9 cellular contexts compared by ENCODE assay signal in genomic region chr20:25250508-25250907, GRCh38. TPM values are rescaled to one million over a fixed set of nuclear protein-coding genes. Genes with fewer than 3 reads are reported as not detected.
DNase-seq lines count a peak whose midpoint lies in the region; ATAC-seq and TF ChIP-seq lines count a peak whose summit lies in the region.
"Had no signal": no experiment of that assay in that cellular context is flagged by ENCODE, and none has a peak within 500 bp of the region (broad histone marks: within the 10 kb centered on the region; RNA-seq: fewer than 3 reads in every experiment).

No MANE protein-coding gene starts in this region.

- no peaks in the 10 kb centered on the region for H3K27me3 Mint-ChIP-seq in osteocyte (ENCODE audit: unreplicated experiment)

- ATAC-seq in HG03442 (IDR thresholded peaks at IDR 0.05; ENCODE audit: unreplicated experiment) (no peak), HG02759 (IDR thresholded peaks at IDR 0.05; ENCODE audit: unreplicated experiment) (no peak)

- H3K4me3 ChIP-seq in GM23248, result peak overlapping the region; percentile 81
- peak overlapping the region; percentile 82 for H3K4me3 ChIP-seq in epithelial cell of proximal tubule (ENCODE audit: low read depth, low read length)

- H3K27ac ChIP-seq in GM23248, result no peak overlapping the region
- H3K27ac ChIP-seq in RWPE1, result peak overlapping the region; percentile 87; the same call in 1 of the 2 replicates

- H2AFZ ChIP-seq in GM23248, result no peak overlapping the region

- DNase-seq in GM23248, result peak; percentile 42
- peak; percentile 48 for DNase-seq in RWPE1 (ENCODE audit: low spot score)
- no peak for DNase-seq in epithelial cell of proximal tubule (ENCODE audit: low read depth)
- no peak for DNase-seq in osteocyte (ENCODE audit: extremely low spot score, unreplicated experiment)
- no peak for DNase-seq in NCI-H526 (lab: John Stamatoyannopoulos, UW)
- DNase-seq in stimulated activated naive CD4-positive, alpha-beta T cell treated with Interleukin-2 at 50 U/mL for 16 hours (lab: John Stamatoyannopoulos, UW), result no peak
- DNase-seq: activated CD4-positive, alpha-beta T cell treated with anti-CD3 and anti-CD28 coated beads, Interleukin-2, amount 50 U/mL, for 48 hours had no signal

- peaks cover 16% of the 10 kb centered on the region for H3K36me3 Mint-ChIP-seq in osteocyte (ENCODE audit: unreplicated experiment)

- peaks cover 29% of the 10 kb centered on the region for H3K4me1 ChIP-seq in GM23248 (ENCODE audit: insufficient read depth)

- peaks cover 4% of the 10 kb centered on the region; the same call in 1 of the 2 replicates for H3K36me3 ChIP-seq in GM23248 (ENCODE audit: low read depth)

- POLR2A ChIA-PET in RWPE1 (lab: Yijun Ruan, JAX; ENCODE audit: low non-redundant PET), result no interaction called here

- H3K79me2 ChIP-seq in GM23248 (ENCODE audit: insufficient read depth), result peaks cover 70% of the 10 kb centered on the region

- peak overlapping the region; percentile 10; the same call in 1 of the 2 replicates for H3K9ac ChIP-seq in GM23248

- H3K9me3 Mint-ChIP-seq in osteocyte (ENCODE audit: unreplicated experiment), result no peaks in the 10 kb centered on the region

- H3K27ac Mint-ChIP-seq in osteocyte (ENCODE audit: unreplicated experiment), result peak overlapping the region; percentile 87

- CTCF ChIA-PET in RWPE1 (lab: Yijun Ruan, JAX), result interaction anchor here (0.5 to 0.8 kb wide), 3 partner anchors 24 to 154 kb away, joined by 3 to 5 read pairs (median 4); no protein-coding TSS in a partner anchor

- H3K9me2 ChIP-seq in GM23248 (ENCODE audit: insufficient read depth), result no peaks in the 10 kb centered on the region

- no peaks in the 10 kb centered on the region for H4K20me1 ChIP-seq in GM23248 (ENCODE audit: insufficient read depth)

- H3K4me3 Mint-ChIP-seq in osteocyte (ENCODE audit: unreplicated experiment), result peak overlapping the region; percentile 94

- H3K9me3 ChIP-seq in GM23248 (ENCODE audit: low read depth), result no peaks in the 10 kb centered on the region

- peaks cover 18% of the 10 kb centered on the region for H3F3A ChIP-seq in GM23248 (ENCODE audit: insufficient read depth)

- in situ Hi-C loops in GM23248 (cut with MboI), result no loop called here

- no peak for TF ChIP-seq CTCF in RWPE1 (conservative IDR thresholded peaks at IDR 0.05; ENCODE audit: low read depth)
- TF ChIP-seq CTCF in epithelial cell of proximal tubule (conservative IDR thresholded peaks at IDR 0.05; ENCODE audit: low read depth, low read length), result no peak
- no peak for TF ChIP-seq CTCF in osteocyte (IDR thresholded peaks at IDR 0.05)

- H3K4me1 Mint-ChIP-seq in osteocyte (ENCODE audit: unreplicated experiment), result peaks cover 73% of the 10 kb centered on the region

- H3K4me2 ChIP-seq in GM23248 (ENCODE audit: unreplicated experiment), result peak overlapping the region; percentile 88

- H3K27me3 ChIP-seq in GM23248 (replicated peaks; ENCODE audit: insufficient read depth), result no peaks in the 10 kb centered on the region

- 45 to 49% methylated on average over 3 of the region's 3 CpGs for WGBS in GM23248 (ENCODE audit: low coverage in 1 of 2, low lambda C conversion rate in 2 of 2, missing lambda C conversion rate in 2 of 2), 2 experiments

RNA-seq across cellular contexts. Expression of gene PYGB, which starts 2.6 kb away (rescaled TPM):
- 116 and 123 TPM in 2 replicates for total RNA-seq in GM23248 (2014; rRNA removed; shearing (Covaris generic))
- polyA plus RNA-seq in GM23248 (2016; fragmentation: Nextera tagmentation; extraction: Ambion mirVana), result 74.1 and 78.3 TPM in 2 replicates
- total RNA-seq in epithelial cell of proximal tubule, result 145 and 241 TPM in 2 replicates
- total RNA-seq in osteocyte, result 234 and 251 TPM in 2 replicates

RNA-seq across cellular contexts. Expression of gene ENTPD6, which starts 55.0 kb away (rescaled TPM):
- total RNA-seq in GM23248 (2014; rRNA removed; shearing (Covaris generic)), result 46.4 and 50.4 TPM in 2 replicates
- 32.9 and 36.0 TPM in 2 replicates for polyA plus RNA-seq in GM23248 (2016; fragmentation: Nextera tagmentation; extraction: Ambion mirVana)
- total RNA-seq in epithelial cell of proximal tubule (76.5 and 103 TPM in 2 replicates), osteocyte (62.0 and 62.5 TPM in 2 replicates)

Comparison
In these comparisons a context has a peak if more than half of its experiments do, and no peak if none do; other contexts are left out.
1. DNase-seq: peak in GM23248 (single experiment) and RWPE1 (single experiment); none in epithelial cell of proximal tubule (single experiment), osteocyte (single experiment), NCI-H526 (0 of 2) and stimulated activated naive CD4-positive, alpha-beta T cell treated with Interleukin-2 at 50 U/mL for 16 hours (single experiment).